25 cellular contexts compared by ENCODE assay signal in the genomic region with DNA sequence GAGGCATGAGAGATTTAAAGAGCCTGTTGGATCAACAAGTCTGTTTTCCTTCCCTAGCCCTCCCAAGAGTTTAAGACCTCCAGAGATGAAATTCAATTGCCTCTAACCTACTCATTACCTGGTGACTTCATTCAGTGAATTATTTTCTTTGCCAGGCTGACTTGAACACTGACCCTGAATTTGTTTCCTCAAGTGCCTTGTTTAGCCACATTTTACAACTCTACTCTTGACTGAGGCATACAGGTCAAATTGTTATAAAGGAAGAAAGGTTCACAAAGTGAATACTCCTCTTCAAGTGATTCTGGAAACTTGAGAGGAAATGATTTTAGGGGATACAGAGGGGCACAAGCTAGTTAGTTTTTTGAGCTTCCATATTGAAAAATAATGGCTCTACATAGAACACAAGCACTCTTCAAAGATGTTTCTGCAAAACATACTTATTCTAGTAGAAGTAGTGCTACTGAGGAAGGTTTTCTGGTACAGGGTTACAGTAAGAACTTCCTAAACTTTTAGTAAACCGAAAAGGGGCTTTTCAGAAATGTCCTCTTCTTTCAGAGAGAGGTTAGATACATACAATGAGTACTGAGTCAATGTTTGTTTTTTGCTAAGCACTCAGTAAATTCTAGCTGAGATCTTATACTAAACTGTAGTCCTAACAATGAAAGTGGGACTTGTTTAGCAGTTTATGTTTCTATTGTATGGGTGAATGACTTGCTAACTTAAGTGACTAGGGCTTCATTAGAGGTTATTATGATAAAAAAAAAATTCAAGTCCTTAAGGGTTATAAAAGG.
DNase-seq lines count a peak whose midpoint lies in the region; ATAC-seq and TF ChIP-seq lines count a peak whose summit lies in the region.
"Had no signal": no experiment of that assay in that cellular context is flagged by ENCODE, and none has a peak within 500 bp of the region (broad histone marks: within the 10 kb centered on the region; RNA-seq: fewer than 3 reads in every experiment).

No MANE protein-coding gene starts in this region.

- H3K4me3 Mint-ChIP-seq in activated T-cell treated with anti-CD3 and anti-CD28 coated beads, Interleukin-2, amount 50 U/mL, for 72 hours, result peak overlapping the region in 1 of 2 donors; percentile 68
- H3K4me3 Mint-ChIP-seq: CD14-positive monocyte had no signal

- no peaks in the 10 kb centered on the region for H3K27me3 Mint-ChIP-seq in activated T-cell treated with anti-CD3 and anti-CD28 coated beads, Interleukin-2, amount 50 U/mL, for 72 hours (ENCODE audit: low read depth)

- H3K4me1 Mint-ChIP-seq in activated T-cell treated with anti-CD3 and anti-CD28 coated beads, Interleukin-2, amount 50 U/mL, for 72 hours (ENCODE audit: low read depth), result peaks cover 83% of the 10 kb centered on the region

- H3K9me3 ChIP-seq in uterus (no peaks in the 10 kb centered on the region), esophagus squamous epithelium (no peaks in the 10 kb centered on the region)
- H3K9me3 ChIP-seq: BE2C had no signal

- peaks cover 9 to 16% of the 10 kb centered on the region in 2 donors for H3K36me3 Mint-ChIP-seq in activated T-cell treated with anti-CD3 and anti-CD28 coated beads, Interleukin-2, amount 50 U/mL, for 72 hours (ENCODE audit: insufficient read depth in 2 of 2)
- H3K36me3 Mint-ChIP-seq: CD14-positive monocyte had no signal

- H3K4me1 ChIP-seq in uterus, result no peaks in the 10 kb centered on the region
- peaks cover 0 to 9% (median 0%) of the 10 kb centered on the region in 3 donors for H3K4me1 ChIP-seq in esophagus squamous epithelium
- H3K4me1 ChIP-seq: BE2C had no signal

- peak; percentile 10 for DNase-seq in NCI-H510A treated with DMSO at 0.1 percent for 48 hours (lab: John Stamatoyannopoulos, UW)
- no peak for DNase-seq in NCI-H510A (lab: John Stamatoyannopoulos, UW)
- no peak for DNase-seq in activated T-cell treated with anti-CD3 and anti-CD28 coated beads, Interleukin-2, amount 50 U/mL, for 72 hours
- no peak for DNase-seq in activated T-cell treated with anti-CD3 and anti-CD28 coated beads for 4 hours
- DNase-seq in left colon, result no peak
- DNase-seq in uterus, result no peak
- no peak for DNase-seq in esophagus squamous epithelium (lab: John Stamatoyannopoulos, UW)
- DNase-seq: 8988T, ACHN, BE2C, Calu3, GM23248, H7, NCI-H1048, NCI-H1417, NCI-H1694, NCI-H2029 treated with DMSO at 0.1 percent for 48 hours, NCI-H2171, NCI-H226, NCI-H524, SHP77 had no signal

- TF ChIP-seq CTCF in uterus (IDR thresholded peaks at IDR 0.05), result no peak
- no peak for TF ChIP-seq CTCF in esophagus squamous epithelium (IDR thresholded peaks at IDR 0.05)

- H3K27me3 ChIP-seq in uterus (no peaks in the 10 kb centered on the region), esophagus squamous epithelium (no peaks in the 10 kb centered on the region)
- H3K27me3 ChIP-seq: BE2C had no signal

- H3K27ac ChIP-seq in uterus (no peak overlapping the region), esophagus squamous epithelium (no peak overlapping the region)
- H3K27ac ChIP-seq: GM23248, RWPE1 had no signal

- WGBS in esophagus squamous epithelium, 2 donors, result 47 to 60% methylated on average over 1 of the region's 1 CpG

- no peak overlapping the region for H3K4me3 ChIP-seq in uterus
- no peak overlapping the region for H3K4me3 ChIP-seq in esophagus squamous epithelium
- H3K4me3 ChIP-seq: GM23248 had no signal

- TF ChIP-seq POLR2A in uterus (IDR thresholded peaks at IDR 0.05), result no peak
- TF ChIP-seq POLR2A in esophagus squamous epithelium (IDR thresholded peaks at IDR 0.05), result no peak

- H3K27ac Mint-ChIP-seq in activated T-cell treated with anti-CD3 and anti-CD28 coated beads, Interleukin-2, amount 50 U/mL, for 72 hours, result peak overlapping the region; percentile 100
- H3K27ac Mint-ChIP-seq: CD14-positive monocyte had no signal

- peaks cover 2 to 5% of the 10 kb centered on the region in 2 donors for H3K9me3 Mint-ChIP-seq in activated T-cell treated with anti-CD3 and anti-CD28 coated beads, Interleukin-2, amount 50 U/mL, for 72 hours
- H3K9me3 Mint-ChIP-seq: CD14-positive monocyte had no signal

- H3K36me3 ChIP-seq in uterus (no peaks in the 10 kb centered on the region), esophagus squamous epithelium (no peaks in the 10 kb centered on the region)
- H3K36me3 ChIP-seq: BE2C had no signal

- intact Hi-C loops in left colon (cut with DNase I, micrococcal nuclease) (no loop called here), uterus (cut with DNase I; ENCODE audit: low total_unique reads) (no loop called here), esophagus squamous epithelium (cut with DNase I) (no loop called here)

- peak in 1 of 2 donors; percentile 24 for ATAC-seq in activated T-cell treated with anti-CD3 and anti-CD28 coated beads, Interleukin-2, amount 50 U/mL, for 72 hours (replicated peaks in 1 of 2)
- ATAC-seq in left colon (peak; percentile 63), GM21526 (IDR thresholded peaks at IDR 0.05; ENCODE audit: low FRiP score, unreplicated experiment) (no peak)
- ATAC-seq: Panc1 had no signal
